ENCODE assay signal across 2 cellular contexts in genomic region chr1:3311711-3312110, GRCh38.
A peak's percentile ranks its signal among the peaks of the same experiment; 100 is the strongest.
TF ChIP-seq lines count a peak whose summit lies in the region.

No MANE protein-coding gene starts in this region.

TF ChIP-seq in IMR-90, 13 proteins besides CTCF, POLR2A, EP300 and RAD21:
- TF ChIP-seq MAZ (IDR thresholded peaks at IDR 0.05; ENCODE audit: borderline replicate concordance, low read depth, low read length): no peak
- no peak for TF ChIP-seq SMC3 (IDR thresholded peaks at IDR 0.05; ENCODE audit: low read depth, low read length)
- no peak for TF ChIP-seq BHLHE40 (IDR thresholded peaks at IDR 0.05; ENCODE audit: low read depth, low read length)
- TF ChIP-seq RFX5 (IDR thresholded peaks at IDR 0.05; ENCODE audit: low read depth, low read length): no peak
- no peak for TF ChIP-seq MXI1 (IDR thresholded peaks at IDR 0.05; ENCODE audit: borderline replicate concordance, low read depth, low read length)
- no peak for TF ChIP-seq ELK1 (IDR thresholded peaks at IDR 0.05; ENCODE audit: borderline replicate concordance, low read depth, low read length)
- no peak for TF ChIP-seq MAFK (IDR thresholded peaks at IDR 0.05; ENCODE audit: low read depth, low read length)
- no peak for TF ChIP-seq FOS (IDR thresholded peaks at IDR 0.05; ENCODE audit: low read depth, low read length)
- no peak for TF ChIP-seq RCOR1 (IDR thresholded peaks at IDR 0.05; ENCODE audit: insufficient replicate concordance, low read length)
- TF ChIP-seq CEBPB (IDR thresholded peaks at IDR 0.05; ENCODE audit: low read depth, low read length): no peak
- TF ChIP-seq NFE2L2 (IDR thresholded peaks at IDR 0.05; ENCODE audit: low read depth, low read length): no peak
- TF ChIP-seq USF2 (IDR thresholded peaks at IDR 0.05; ENCODE audit: low read depth, low read length): no peak
- TF ChIP-seq CHD1 (IDR thresholded peaks at IDR 0.05; ENCODE audit: low read depth, low read length): no peak

TF ChIP-seq in K562, 482 proteins besides CTCF, POLR2A, EP300 and RAD21:
- TF ChIP-seq ZNF232 (CRISPR knock-in tag; IDR thresholded peaks at IDR 0.05) (no peak), MCM3 (IDR thresholded peaks at IDR 0.05) (no peak), RBBP5 (IDR thresholded peaks at IDR 0.05; ENCODE audit: borderline replicate concordance, insufficient read depth, low read length, poor library complexity, severe bottlenecking) (no peak), ARID3B (CRISPR knock-in tag; IDR thresholded peaks at IDR 0.05; ENCODE audit: borderline replicate concordance) (0 out of 2 replicates have a peak, but pooled peaks have one; percentile 44), ELK1 (CRISPR knock-in tag; IDR thresholded peaks at IDR 0.05) (no peak)
